In genomic region chr3:45011756-45012441, GRCh38 we compare ENCODE assay signal across 9 cellular contexts. TPM values are rescaled to one million over a fixed set of nuclear protein-coding genes. Genes with fewer than 3 reads are reported as not detected.
A peak's percentile ranks its signal among the peaks of the same experiment; 100 is the strongest.
DNase-seq lines count a peak whose midpoint lies in the region; ATAC-seq, FAIRE-seq and TF ChIP-seq lines count a peak whose summit lies in the region.
"Had no signal": no experiment of that assay in that cellular context is flagged by ENCODE, and none has a peak within 500 bp of the region (broad histone marks: within the 10 kb centered on the region; RNA-seq: fewer than 3 reads in every experiment).

No MANE protein-coding gene starts in this region.

- H4K20me1 ChIP-seq in astrocyte (ENCODE audit: insufficient read depth, low read length), result peaks cover 3% of the 10 kb centered on the region

- peaks cover 9% of the 10 kb centered on the region for H3K36me3 ChIP-seq in astrocyte (ENCODE audit: insufficient read depth, low read length)
- no peaks in the 10 kb centered on the region for H3K36me3 ChIP-seq in kidney epithelial cell (ENCODE audit: control insufficient read depth, insufficient read depth, low read length)
- no peaks in the 10 kb centered on the region for H3K36me3 ChIP-seq in testis (ENCODE audit: low read depth, missing control alignments)

- H3K79me2 ChIP-seq in astrocyte (ENCODE audit: insufficient read depth, low read length), result no peaks in the 10 kb centered on the region

- H3K9me3 Mint-ChIP-seq in activated CD8-positive, alpha-beta memory T cell treated with anti-CD3 and anti-CD28 coated beads, Interleukin-2, amount 10 ng/mL, durations not matched to agents 7 days and 5 days (ENCODE audit: low read depth), result no peaks in the 10 kb centered on the region
- no peaks in the 10 kb centered on the region for H3K9me3 Mint-ChIP-seq in astrocyte (ENCODE audit: unreplicated experiment)

- intact Hi-C loops in testis (cut with DNase I; ENCODE audit: low total_unique reads), result no loop called here

- peak overlapping the region; percentile 58 for H3K9ac ChIP-seq in astrocyte (ENCODE audit: low read length)

- H3K4me3 ChIP-seq in astrocyte (ENCODE audit: insufficient read depth, low read depth, low read length) (peak overlapping the region; percentile 24), kidney epithelial cell (ENCODE audit: low read depth, low read length) (no peak overlapping the region), testis (no peak overlapping the region)

- TF ChIP-seq CTCF in astrocyte (IDR thresholded peaks at IDR 0.05; ENCODE audit: insufficient read depth, low read depth, low read length), result no peak
- no peak for TF ChIP-seq CTCF in kidney epithelial cell (IDR thresholded peaks at IDR 0.05; ENCODE audit: insufficient read depth, low read length, poor library complexity, severe bottlenecking)
- TF ChIP-seq CTCF in testis (IDR thresholded peaks at IDR 0.05), result no peak

- peak overlapping the region; percentile 9 for H3K27ac Mint-ChIP-seq in activated CD8-positive, alpha-beta memory T cell treated with anti-CD3 and anti-CD28 coated beads, Interleukin-2, amount 10 ng/mL, durations not matched to agents 7 days and 5 days
- H3K27ac Mint-ChIP-seq in astrocyte (ENCODE audit: unreplicated experiment), result peak overlapping the region; percentile 87

- ATAC-seq in activated CD8-positive, alpha-beta memory T cell treated with anti-CD3 and anti-CD28 coated beads, Interleukin-2, amount 10 ng/mL, durations not matched to agents 7 days and 5 days, result no peak

- no peak overlapping the region for H3K4me3 Mint-ChIP-seq in activated CD8-positive, alpha-beta memory T cell treated with anti-CD3 and anti-CD28 coated beads, Interleukin-2, amount 10 ng/mL, durations not matched to agents 7 days and 5 days
- H3K4me3 Mint-ChIP-seq in astrocyte (ENCODE audit: unreplicated experiment), result peak overlapping the region; percentile 54

- WGBS in testis, 2 donors, result 31 to 37% methylated on average over 7 of the region's 7 CpGs

- FAIRE-seq in astrocyte (lab: Jason Lieb, UNC), result no peak

- H3K4me1 ChIP-seq in astrocyte (ENCODE audit: insufficient read depth, low read length), result peaks cover 26% of the 10 kb centered on the region
- peaks cover 38% of the 10 kb centered on the region for H3K4me1 ChIP-seq in testis

- peaks cover 7% of the 10 kb centered on the region for H3K4me1 Mint-ChIP-seq in activated CD8-positive, alpha-beta memory T cell treated with anti-CD3 and anti-CD28 coated beads, Interleukin-2, amount 10 ng/mL, durations not matched to agents 7 days and 5 days
- peaks cover 33% of the 10 kb centered on the region for H3K4me1 Mint-ChIP-seq in astrocyte (ENCODE audit: low read depth, unreplicated experiment)

- no peaks in the 10 kb centered on the region for H3K27me3 Mint-ChIP-seq in activated CD8-positive, alpha-beta memory T cell treated with anti-CD3 and anti-CD28 coated beads, Interleukin-2, amount 10 ng/mL, durations not matched to agents 7 days and 5 days
- no peaks in the 10 kb centered on the region for H3K27me3 Mint-ChIP-seq in astrocyte (ENCODE audit: low read depth, unreplicated experiment)

- no peak overlapping the region for H2AFZ ChIP-seq in astrocyte (ENCODE audit: low read depth, low read length)

- CTCF ChIA-PET in activated CD8-positive, alpha-beta memory T cell treated with anti-CD3 and anti-CD28 coated beads, Interleukin-2, amount 10 ng/mL, durations not matched to agents 7 days and 5 days (lab: Charles Lee), result interaction anchor here (1.5 kb wide), 1 partner anchor 16 kb away, joined by 4 read pairs; no protein-coding TSS in a partner anchor

- TF ChIP-seq POLR2A in testis (IDR thresholded peaks at IDR 0.05), result no peak

- H3K36me3 Mint-ChIP-seq in activated CD8-positive, alpha-beta memory T cell treated with anti-CD3 and anti-CD28 coated beads, Interleukin-2, amount 10 ng/mL, durations not matched to agents 7 days and 5 days, result peaks cover 29% of the 10 kb centered on the region
- H3K36me3 Mint-ChIP-seq in astrocyte (ENCODE audit: low read depth, unreplicated experiment), result peaks cover 22% of the 10 kb centered on the region

- DNase-seq in activated CD8-positive, alpha-beta memory T cell treated with anti-CD3 and anti-CD28 coated beads, Interleukin-2, amount 10 ng/mL, durations not matched to agents 7 days and 5 days, result no peak
- DNase-seq in activated CD8-positive, alpha-beta memory T cell treated with anti-CD3 and anti-CD28 coated beads, Interleukin-2, amount 50 U/mL, for 4 hours, result no peak
- DNase-seq in astrocyte (ENCODE audit: low read depth) (peak; percentile 90), kidney epithelial cell (ENCODE audit: low read depth) (peak; percentile 73), testis (peak; percentile 86), NCI-H146 treated with DMSO at 0.1 percent for 48 hours (lab: John Stamatoyannopoulos, UW; ENCODE audit: unreplicated experiment) (no peak), DMS53 treated with DMSO at 0.1 percent for 48 hours (lab: John Stamatoyannopoulos, UW; ENCODE audit: unreplicated experiment) (no peak)
- DNase-seq in activated CD4-positive, alpha-beta T cell treated with anti-CD3 and anti-CD28 coated beads for 1 hour, result no peak
- DNase-seq: DND-41 had no signal

- H3K27ac ChIP-seq in astrocyte (ENCODE audit: low read depth, low read length) (peak overlapping the region; percentile 81), testis (peak overlapping the region; percentile 55 to 72)

- H3K9me3 ChIP-seq in astrocyte (ENCODE audit: insufficient read depth, low read depth, low read length) (no peaks in the 10 kb centered on the region), testis (no peaks in the 10 kb centered on the region)

- H3K4me2 ChIP-seq in astrocyte (ENCODE audit: low read length), result peak overlapping the region; percentile 72

- H3K27me3 ChIP-seq in astrocyte (ENCODE audit: insufficient read depth, low read length) (no peaks in the 10 kb centered on the region), kidney epithelial cell (ENCODE audit: control insufficient read depth, insufficient read depth, low read length) (no peaks in the 10 kb centered on the region), testis (no peaks in the 10 kb centered on the region)

RNA-seq across cellular contexts. Expression of gene CLEC3B, which starts 14.2 kb away (rescaled TPM):
- total RNA-seq in activated CD8-positive, alpha-beta memory T cell treated with anti-CD3 and anti-CD28 coated beads, Interleukin-2, amount 10 ng/mL, durations not matched to agents 7 days and 5 days, result not detected
- total RNA-seq in astrocyte (0.32 TPM in 1 of 2 replicates, not detected in the other), kidney epithelial cell (not detected in 2 replicates), testis (10 to 100 TPM; 86.6 to 88.8 TPM)
- polyA plus RNA-seq in testis (ENCODE audit: insufficient read depth, low read depth, low replicate concordance), result 198 TPM

RNA-seq across cellular contexts. Expression of gene EXOSC7, which starts 35.9 kb away (rescaled TPM):
- 10 to 100 TPM; 51.3 to 66.1 TPM for total RNA-seq in activated CD8-positive, alpha-beta memory T cell treated with anti-CD3 and anti-CD28 coated beads, Interleukin-2, amount 10 ng/mL, durations not matched to agents 7 days and 5 days
- total RNA-seq in astrocyte (34.7 and 38.6 TPM in 2 replicates), kidney epithelial cell (41.3 and 64.8 TPM in 2 replicates), testis (10 to 100 TPM; 66.3 to 71.5 TPM)
- polyA plus RNA-seq in testis (ENCODE audit: insufficient read depth, low read depth, low replicate concordance), result 63.3 TPM

RNA-seq across cellular contexts. Expression of gene ZDHHC3, which starts 35.9 kb away (rescaled TPM):
- total RNA-seq in activated CD8-positive, alpha-beta memory T cell treated with anti-CD3 and anti-CD28 coated beads, Interleukin-2, amount 10 ng/mL, durations not matched to agents 7 days and 5 days, result 10 to 100 TPM; 54.0 to 54.9 TPM
- total RNA-seq in astrocyte (64.5 and 66.6 TPM in 2 replicates), kidney epithelial cell (58.3 and 68.3 TPM in 2 replicates), testis (100 to 1,000 TPM; 122 to 164 TPM)
- 248 TPM for polyA plus RNA-seq in testis (ENCODE audit: insufficient read depth, low read depth, low replicate concordance)

Comparison
In these comparisons a context has a peak if more than half of its experiments do, and no peak if none do; other contexts are left out.
1. DNase-seq: peak in astrocyte (single experiment), kidney epithelial cell (single experiment) and testis (single experiment); none in activated CD8-positive, alpha-beta memory T cell treated with anti-CD3 and anti-CD28 coated beads, Interleukin-2, amount 10 ng/mL, durations not matched to agents 7 days and 5 days (single experiment), activated CD8-positive, alpha-beta memory T cell treated with anti-CD3 and anti-CD28 coated beads, Interleukin-2, amount 50 U/mL, for 4 hours (single experiment), activated CD4-positive, alpha-beta T cell treated with anti-CD3 and anti-CD28 coated beads for 1 hour (single experiment), NCI-H146 treated with DMSO at 0.1 percent for 48 hours (single experiment) and DMS53 treated with DMSO at 0.1 percent for 48 hours (single experiment).
2. RNA of gene CLEC3B, which starts 14.2 kb away (total RNA-seq): 86.6 to 88.8 TPM in testis; 0.32 TPM in astrocyte, not detected in activated CD8-positive, alpha-beta memory T cell treated with anti-CD3 and anti-CD28 coated beads, Interleukin-2, amount 10 ng/mL, durations not matched to agents 7 days and 5 days and not detected in kidney epithelial cell; every median in the first group is over 10 times any median in the second.